18 cellular contexts compared by ENCODE assay signal in the genomic region with DNA sequence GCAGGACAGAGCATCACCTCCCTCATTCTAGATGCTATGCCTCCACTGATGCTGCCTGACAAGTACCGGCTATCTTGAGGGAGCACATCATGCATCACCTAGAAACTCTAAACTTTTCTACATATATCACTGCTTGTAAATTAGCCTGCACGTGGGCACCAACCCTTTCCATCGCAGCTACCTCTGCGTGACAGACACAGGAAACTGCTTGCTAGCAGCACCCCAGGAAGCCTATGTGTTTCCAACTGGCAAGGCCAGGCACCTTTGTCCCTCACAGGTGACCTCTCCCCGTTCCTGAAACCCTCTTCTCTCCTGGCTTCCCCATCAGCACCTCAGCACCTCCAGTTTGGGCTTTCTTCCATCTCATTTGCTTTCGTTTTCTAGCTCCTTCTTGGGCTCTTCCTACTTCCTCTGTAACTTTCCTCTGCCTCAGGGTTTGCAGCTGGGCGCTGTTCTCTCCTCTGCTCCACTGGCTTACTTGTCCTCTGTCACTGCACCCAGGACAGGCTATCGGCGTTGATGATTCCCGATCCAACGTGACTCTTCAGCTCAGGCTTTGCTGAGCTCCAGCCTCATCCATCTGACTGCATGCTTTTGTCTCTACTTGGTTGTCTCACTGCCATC.
A peak's percentile ranks its signal among the peaks of the same experiment; 100 is the strongest.
DNase-seq lines count a peak whose midpoint lies in the region; ATAC-seq, FAIRE-seq and TF ChIP-seq lines count a peak whose summit lies in the region.
"Had no signal": no experiment of that assay in that cellular context is flagged by ENCODE, and none has a peak within 500 bp of the region (broad histone marks: within the 10 kb centered on the region; RNA-seq: fewer than 3 reads in every experiment).

No MANE protein-coding gene starts in this region.

- H3K36me3 ChIP-seq in Loucy (ENCODE audit: insufficient read depth, low read length), result no peaks in the 10 kb centered on the region
- H3K36me3 ChIP-seq in GM12878 (ENCODE audit: control insufficient read depth in 2 of 2, insufficient read depth in 2 of 2, low read length in 1 of 2), result no peaks in the 10 kb centered on the region
- H3K36me3 ChIP-seq: heart right ventricle had no signal

- no peak for TF ChIP-seq POLR2A in GM12878 (IDR thresholded peaks at IDR 0.05; ENCODE audit: low read depth, low read length)

- no peaks in the 10 kb centered on the region for H3K27me3 ChIP-seq in Loucy (ENCODE audit: insufficient read depth, low read length, poor library complexity, severe bottlenecking)
- no peaks in the 10 kb centered on the region for H3K27me3 ChIP-seq in GM12878 (replicated peaks in 1 of 2; ENCODE audit: control insufficient read depth in 2 of 2, insufficient read depth in 2 of 2, low read length in 1 of 2)

- H3K4me3 Mint-ChIP-seq in activated T-cell treated with anti-CD3 and anti-CD28 coated beads, Interleukin-2, amount 50 U/mL, for 72 hours, result peak overlapping the region; percentile 48 to 52
- peak overlapping the region; percentile 40 for H3K4me3 Mint-ChIP-seq in stimulated activated memory B cell treated with anti-CD40 and anti-IgM and Interleukin-4, amounts not matched to agents 10 μg/mL and 1 μg/mL and 100 μg/mL, for 72 hours
- H3K4me3 Mint-ChIP-seq: activated T-cell treated with anti-CD3 and anti-CD28 coated beads, Interleukin-2, amount 50 U/mL, for 24 hours had no signal

- H3K27ac ChIP-seq in GM12878 (ENCODE audit: control insufficient read depth, insufficient read depth), result no peak overlapping the region
- H3K27ac ChIP-seq: heart right ventricle had no signal

- H3K9me2 ChIP-seq in Loucy (replicated peaks; ENCODE audit: low read depth, low read length), result no peaks in the 10 kb centered on the region

- peak overlapping the region; percentile 47 for H3K4me2 ChIP-seq in Loucy (ENCODE audit: low read depth, low read length, poor library complexity, severe bottlenecking)
- H3K4me2 ChIP-seq in GM12878 (ENCODE audit: control insufficient read depth, insufficient read depth), result peak overlapping the region; percentile 25; the same call in 1 of the 2 replicates

- H3K36me3 Mint-ChIP-seq in activated T-cell treated with anti-CD3 and anti-CD28 coated beads, Interleukin-2, amount 50 U/mL, for 72 hours (ENCODE audit: insufficient read depth in 2 of 2), result no peaks in the 10 kb centered on the region
- no peaks in the 10 kb centered on the region for H3K36me3 Mint-ChIP-seq in stimulated activated memory B cell treated with anti-CD40 and anti-IgM and Interleukin-4, amounts not matched to agents 10 μg/mL and 1 μg/mL and 100 μg/mL, for 72 hours

- intact Hi-C loops in GM12878 (cut with micrococcal nuclease; ENCODE audit: unreplicated experiment), result no loop called here

- FAIRE-seq in GM12878 (lab: Jason Lieb, UNC), result no peak
- FAIRE-seq: astrocyte, GM18507 had no signal

- ATAC-seq in activated T-cell treated with anti-CD3 and anti-CD28 coated beads, Interleukin-2, amount 50 U/mL, for 72 hours (replicated peaks in 1 of 2), result no peak
- ATAC-seq in GM12878 (no peak), GM21786 (IDR thresholded peaks at IDR 0.05; ENCODE audit: unreplicated experiment) (no peak), GM18502 (IDR thresholded peaks at IDR 0.05; ENCODE audit: poor library complexity, unreplicated experiment) (no peak)
- no peak for ATAC-seq in stimulated activated memory B cell treated with anti-CD40 and anti-IgM and Interleukin-4, amounts not matched to agents 10 μg/mL and 1 μg/mL and 100 μg/mL, for 72 hours
- ATAC-seq: heart right ventricle, left cardiac atrium had no signal

- no peak for TF ChIP-seq RAD21 in GM12878 (IDR thresholded peaks at IDR 0.05; ENCODE audit: insufficient read depth, low read depth, low read length)

- H3K4me1 ChIP-seq in Loucy (ENCODE audit: insufficient read depth, low read length, poor library complexity, severe bottlenecking) (peaks cover 9% of the 10 kb centered on the region), GM12878 (ENCODE audit: control insufficient read depth, insufficient read depth, low read length) (no peaks in the 10 kb centered on the region)
- H3K4me1 ChIP-seq: heart right ventricle had no signal

- TF ChIP-seq CTCF in Loucy (conservative IDR thresholded peaks at IDR 0.05; ENCODE audit: low read length) (no peak), GM12878 (IDR thresholded peaks at IDR 0.05 in 2 of 3, conservative IDR thresholded peaks at IDR 0.05 in 1 of 3; ENCODE audit: control insufficient read depth in 2 of 3, extremely low read depth in 1 of 3, insufficient read depth in 1 of 3, low read depth in 3 of 3, low read length in 3 of 3) (no peak)

- no peaks in the 10 kb centered on the region for H3K79me2 ChIP-seq in Loucy (ENCODE audit: insufficient read depth, low read length)
- H3K79me2 ChIP-seq in GM12878 (ENCODE audit: control insufficient read depth, insufficient read depth, low read length), result no peaks in the 10 kb centered on the region

- H3K27ac Mint-ChIP-seq in activated T-cell treated with anti-CD3 and anti-CD28 coated beads, Interleukin-2, amount 50 U/mL, for 72 hours, result no peak overlapping the region
- no peak overlapping the region for H3K27ac Mint-ChIP-seq in stimulated activated memory B cell treated with anti-CD40 and anti-IgM and Interleukin-4, amounts not matched to agents 10 μg/mL and 1 μg/mL and 100 μg/mL, for 72 hours
- H3K27ac Mint-ChIP-seq: activated T-cell treated with anti-CD3 and anti-CD28 coated beads, Interleukin-2, amount 50 U/mL, for 24 hours had no signal

- peak overlapping the region; percentile 78 for H2AFZ ChIP-seq in Loucy (ENCODE audit: low read length)
- no peak overlapping the region for H2AFZ ChIP-seq in GM12878 (ENCODE audit: control insufficient read depth, low read depth, low read length)

- BruUV-seq in GM12878 (replicated peaks; lab: Mats Ljungman, UMichigan), result no TSS peak

- RAD21 ChIA-PET in GM12878 (lab: Charles Lee; ENCODE audit: unreplicated experiment), result interaction anchor here (0.8 kb wide), 1 partner anchor 468 kb away, joined by 3 read pairs; no protein-coding TSS in a partner anchor

- POLR2A ChIA-PET in GM12878 (lab: Charles Lee), result no interaction called here

- no peak for TF ChIP-seq EP300 in GM12878 (IDR thresholded peaks at IDR 0.05; ENCODE audit: borderline replicate concordance in 1 of 2, control insufficient read depth in 1 of 2, low read depth in 2 of 2, low read length in 2 of 2)

- no peaks in the 10 kb centered on the region for H3K4me1 Mint-ChIP-seq in activated T-cell treated with anti-CD3 and anti-CD28 coated beads, Interleukin-2, amount 50 U/mL, for 72 hours (ENCODE audit: low read depth)
- H3K4me1 Mint-ChIP-seq in stimulated activated memory B cell treated with anti-CD40 and anti-IgM and Interleukin-4, amounts not matched to agents 10 μg/mL and 1 μg/mL and 100 μg/mL, for 72 hours, result peaks cover 10% of the 10 kb centered on the region

- H3K9me3 ChIP-seq in Loucy (ENCODE audit: insufficient read depth, low read depth, low read length) (no peaks in the 10 kb centered on the region), GM12878 (replicated peaks; ENCODE audit: control insufficient read depth, insufficient read depth, low read length) (no peaks in the 10 kb centered on the region)

- 11% methylated on average over 11 of the region's 11 CpGs for WGBS in GM12878 (ENCODE audit: insufficient coverage, insufficient replicate concordance, low lambda C conversion rate, missing lambda C conversion rate)

- SMC1A ChIA-PET in GM12878 (lab: Charles Lee; ENCODE audit: uncharacterized antibody, unreplicated experiment), result interaction anchor here (0.5 to 1.6 kb wide), 2 partner anchors 9 to 1112 kb away, joined by 3 to 4 read pairs; no protein-coding TSS in a partner anchor

- no peaks in the 10 kb centered on the region for H4K20me1 ChIP-seq in Loucy (ENCODE audit: insufficient read depth, low read length, poor library complexity, severe bottlenecking)
- H4K20me1 ChIP-seq in GM12878 (ENCODE audit: control insufficient read depth, insufficient read depth), result no peaks in the 10 kb centered on the region

- in situ Hi-C loops in GM12878 (cut with MboI), result no loop called here

- CTCF ChIA-PET in GM12878 (lab: Yijun Ruan, JAX), result no interaction called here

- H3K9ac ChIP-seq in Loucy (ENCODE audit: low read depth, low read length, poor library complexity, severe bottlenecking) (peak overlapping the region; percentile 20), GM12878 (ENCODE audit: control insufficient read depth, insufficient read depth, low read length) (no peak overlapping the region)

- H3K27me3 Mint-ChIP-seq in activated T-cell treated with anti-CD3 and anti-CD28 coated beads, Interleukin-2, amount 50 U/mL, for 72 hours (ENCODE audit: low read depth), result peaks cover 26% of the 10 kb centered on the region
- H3K27me3 Mint-ChIP-seq in stimulated activated memory B cell treated with anti-CD40 and anti-IgM and Interleukin-4, amounts not matched to agents 10 μg/mL and 1 μg/mL and 100 μg/mL, for 72 hours, result peaks cover 27% of the 10 kb centered on the region

- peak overlapping the region; percentile 14 for H3K4me3 ChIP-seq in Loucy (ENCODE audit: low read length, poor library complexity, severe bottlenecking)
- H3K4me3 ChIP-seq in GM12878, result no peak overlapping the region

- no peaks in the 10 kb centered on the region for H3F3A ChIP-seq in Loucy (ENCODE audit: low read depth)

- peaks cover 0 to 2% of the 10 kb centered on the region in 2 donors for H3K9me3 Mint-ChIP-seq in activated T-cell treated with anti-CD3 and anti-CD28 coated beads, Interleukin-2, amount 50 U/mL, for 72 hours
- no peaks in the 10 kb centered on the region for H3K9me3 Mint-ChIP-seq in stimulated activated memory B cell treated with anti-CD40 and anti-IgM and Interleukin-4, amounts not matched to agents 10 μg/mL and 1 μg/mL and 100 μg/mL, for 72 hours

- no peak for DNase-seq in activated T-cell treated with anti-CD3 and anti-CD28 coated beads, Interleukin-2, amount 50 U/mL, for 72 hours
- no peak for DNase-seq in activated T-cell treated with anti-CD3 and anti-CD28 coated beads, Interleukin-2, amount 50 U/mL, for 48 hours
- DNase-seq in GM12878 (ENCODE audit: low read depth, low spot score), result no peak
- DNase-seq in NCI-H187 (lab: John Stamatoyannopoulos, UW), result no peak
- DNase-seq: ACHN; activated T-cell treated with anti-CD3 and anti-CD28 coated beads, Interleukin-2, amount 50 U/mL, for 24 hours; Calu3; heart right ventricle; left cardiac atrium; NCI-H1092 treated with DMSO at 0.1 percent for 48 hours; NCI-H226; stimulated activated CD4-positive, alpha-beta T cell treated with anti-CD3 and anti-CD28 coated beads, Interleukin-2, amount 100 ng/mL, for 24 hours had no signal
